Comparison of ENCODE assay signal across 26 cellular contexts in genomic region chrX:111283446-111283845, GRCh38. TPM values are rescaled to one million over a fixed set of nuclear protein-coding genes. Genes with fewer than 3 reads are reported as not detected.
"Had no signal": no experiment of that assay in that cellular context is flagged by ENCODE, and none has a peak within 500 bp of the region (broad histone marks: within the 10 kb centered on the region; RNA-seq: fewer than 3 reads in every experiment).

No MANE protein-coding gene starts in this region.

- H3K9me3 Mint-ChIP-seq: mesothelial cell of epicardium; stimulated activated effector memory CD8-positive, alpha-beta T cell treated with anti-CD3 and anti-CD28 coated beads, Interleukin-12 subunit alpha, Interleukin-12 subunit beta, amount 100 ng/mL, for 72 hours; stimulated activated naive CD8-positive, alpha-beta T cell treated with anti-CD3 and anti-CD28 coated beads, Interleukin-15, Interleukin-2, amounts not matched to agents 100 ng/mL and 50 ng/mL, for 24 hours; type B pancreatic cell had no signal

- H3K4me1 Mint-ChIP-seq: immature natural killer cell; mesothelial cell of epicardium; naive thymus-derived CD8-positive, alpha-beta T cell; stimulated activated effector memory CD8-positive, alpha-beta T cell treated with anti-CD3 and anti-CD28 coated beads, Interleukin-12 subunit alpha, Interleukin-12 subunit beta, amount 100 ng/mL, for 72 hours had no signal

- H3K4me3 ChIP-seq: left ventricle myocardium inferior, lung, ovary, spleen, suprapubic skin, thoracic aorta, tibial nerve, uterus had no signal

- H3K27me3 Mint-ChIP-seq: naive thymus-derived CD8-positive, alpha-beta T cell; progenitor cell of endocrine pancreas; stimulated activated naive CD8-positive, alpha-beta T cell treated with anti-CD3 and anti-CD28 coated beads, Interleukin-15, Interleukin-2, amounts not matched to agents 100 ng/mL and 50 ng/mL, for 24 hours; type B pancreatic cell had no signal

- H3K36me3 Mint-ChIP-seq: immature natural killer cell; mesothelial cell of epicardium; naive thymus-derived CD8-positive, alpha-beta T cell; stimulated activated effector memory CD8-positive, alpha-beta T cell treated with anti-CD3 and anti-CD28 coated beads, Interleukin-12 subunit alpha, Interleukin-12 subunit beta, amount 100 ng/mL, for 72 hours; type B pancreatic cell had no signal

- H3K27ac Mint-ChIP-seq: immature natural killer cell; mesothelial cell of epicardium; naive thymus-derived CD8-positive, alpha-beta T cell; progenitor cell of endocrine pancreas; stimulated activated effector memory CD8-positive, alpha-beta T cell treated with anti-CD3 and anti-CD28 coated beads, Interleukin-12 subunit alpha, Interleukin-12 subunit beta, amount 100 ng/mL, for 72 hours; stimulated activated naive CD8-positive, alpha-beta T cell treated with anti-CD3 and anti-CD28 coated beads, Interleukin-15, Interleukin-2, amounts not matched to agents 100 ng/mL and 50 ng/mL, for 24 hours; type B pancreatic cell had no signal

- DNase-seq: hypothalamus; immature natural killer cell; kidney; left ventricle myocardium inferior; mesendoderm; naive thymus-derived CD8-positive, alpha-beta T cell; ovary; retina; right cardiac atrium; small intestine; spleen; stimulated activated CD4-positive, alpha-beta T cell treated with anti-CD3 and anti-CD28 coated beads, Interleukin-4, amount 100 ng/mL, for 24 hours; stimulated activated naive CD4-positive, alpha-beta T cell; uterus had no signal

- ATAC-seq: naive thymus-derived CD8-positive, alpha-beta T cell; right cardiac atrium; sciatic nerve; stimulated activated effector memory CD8-positive, alpha-beta T cell treated with anti-CD3 and anti-CD28 coated beads, Interleukin-12 subunit alpha, Interleukin-12 subunit beta, amount 100 ng/mL, for 72 hours had no signal

- H3K4me3 Mint-ChIP-seq: immature natural killer cell; mesothelial cell of epicardium; naive thymus-derived CD8-positive, alpha-beta T cell; stimulated activated effector memory CD8-positive, alpha-beta T cell treated with anti-CD3 and anti-CD28 coated beads, Interleukin-12 subunit alpha, Interleukin-12 subunit beta, amount 100 ng/mL, for 72 hours; stimulated activated naive CD8-positive, alpha-beta T cell treated with anti-CD3 and anti-CD28 coated beads, Interleukin-15, Interleukin-2, amounts not matched to agents 100 ng/mL and 50 ng/mL, for 24 hours; type B pancreatic cell had no signal

RNA-seq across cellular contexts. Expression of gene CAPN6, which starts 13.2 kb away (rescaled TPM):
- total RNA-seq: left ventricle myocardium inferior; mononuclear cell; naive thymus-derived CD8-positive, alpha-beta T cell; pulmonary artery endothelial cell had no signal
- polyA plus RNA-seq: immature natural killer cell; naive thymus-derived CD8-positive, alpha-beta T cell had no signal
